33 cellular contexts compared by ENCODE assay signal in the genomic region with DNA sequence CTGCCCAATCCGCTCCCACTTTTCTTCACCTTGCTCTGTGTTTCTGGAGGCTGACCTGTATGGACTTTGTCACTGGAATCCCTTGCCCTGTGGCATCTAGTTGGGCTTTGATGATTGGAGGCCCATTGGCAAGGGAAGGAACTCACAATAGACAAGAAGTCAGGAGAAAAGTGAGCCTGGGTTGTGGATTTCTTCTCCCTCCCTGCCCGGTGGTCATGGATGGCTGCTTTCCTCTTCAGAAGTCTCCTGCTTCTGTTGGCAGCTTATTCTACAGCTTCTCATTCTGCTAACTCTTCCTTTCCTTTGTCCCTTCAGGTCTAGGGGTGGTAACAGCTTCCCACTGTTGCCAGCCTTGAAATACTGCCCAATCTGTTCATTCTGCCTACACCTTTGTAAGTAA. TPM values are rescaled to one million over a fixed set of nuclear protein-coding genes. Genes with fewer than 3 reads are reported as not detected.
"Had no signal": no experiment of that assay in that cellular context is flagged by ENCODE, and none has a peak within 500 bp of the region (broad histone marks: within the 10 kb centered on the region; RNA-seq: fewer than 3 reads in every experiment).

No MANE protein-coding gene starts in this region.

- H3K27ac ChIP-seq: ascending aorta, breast epithelium, cardiac muscle cell, colonic mucosa, epithelial cell of prostate, gastroesophageal sphincter had no signal

- H3K9me3 ChIP-seq: ascending aorta, colonic mucosa, esophagus squamous epithelium had no signal

- H3K27me3 ChIP-seq: ascending aorta, breast epithelium, cardiac muscle cell, colonic mucosa, esophagus squamous epithelium, gastroesophageal sphincter had no signal

- DNase-seq: activated CD4-positive, alpha-beta memory T cell treated with anti-CD3 and anti-CD28 coated beads, Interleukin-2, amount 10 ng/mL, durations not matched to agents 7 days and 5 days; activated CD4-positive, alpha-beta T cell treated with anti-CD3 and anti-CD28 coated beads for 36 hours; activated CD4-positive, alpha-beta T cell treated with anti-CD3 and anti-CD28 coated beads, Interleukin-2, amount 10 ng/mL, durations not matched to agents 7 days and 5 days; activated CD4-positive, alpha-beta T cell treated with anti-CD3 and anti-CD28 coated beads, Interleukin-2, amount 50 U/mL, for 4 hours; activated CD4-positive, CD25-positive, alpha-beta regulatory T cell; activated CD4-positive, CD25-positive, alpha-beta regulatory T cell treated with anti-CD3 and anti-CD28 coated beads, Interleukin-2, amount 50 U/mL, for 72 hours; activated CD8-positive, alpha-beta memory T cell treated with anti-CD3 and anti-CD28 coated beads, Interleukin-2, amount 50 U/mL, for 48 hours; activated gamma-delta T cell; activated naive CD4-positive, alpha-beta T cell; activated naive CD4-positive, alpha-beta T cell treated with anti-CD3 and anti-CD28 coated beads, Interleukin-2, amount 10 ng/mL, durations not matched to agents 7 days and 5 days; activated naive CD8-positive, alpha-beta T cell treated with anti-CD3 and anti-CD28 coated beads, Interleukin-2, amount 10 ng/mL, durations not matched to agents 7 days and 5 days; activated T-cell treated with anti-CD3 and anti-CD28 coated beads for 4 hours; activated T-cell treated with anti-CD3 and anti-CD28 coated beads, Interleukin-2, amount 50 U/mL, for 24 hours; activated T-cell treated with anti-CD3 and anti-CD28 coated beads, Interleukin-2, amount 50 U/mL, for 72 hours; central memory CD4-positive, alpha-beta T cell; cerebellar nuclear complex; colonic mucosa; effector CD8-positive, alpha-beta T cell; esophagus squamous epithelium; foreskin melanocyte; T-helper 2 cell had no signal

- H3K4me3 ChIP-seq: ascending aorta, breast epithelium, cardiac muscle cell, colonic mucosa, esophagus squamous epithelium, gastroesophageal sphincter had no signal

- H3K36me3 ChIP-seq: ascending aorta, breast epithelium, cardiac muscle cell, colonic mucosa, esophagus squamous epithelium, gastroesophageal sphincter had no signal

- H3K4me1 ChIP-seq: breast epithelium, colonic mucosa had no signal

- ATAC-seq: activated CD4-positive, alpha-beta T cell treated with anti-CD3 and anti-CD28 coated beads for 36 hours; activated naive CD4-positive, alpha-beta T cell treated with anti-CD3 and anti-CD28 coated beads, Interleukin-2, amount 50 U/mL, for 72 hours; activated T-cell treated with anti-CD3 and anti-CD28 coated beads, Interleukin-2, amount 50 U/mL, for 72 hours; gastroesophageal sphincter had no signal

RNA-seq across cellular contexts. Expression of a gene that starts 13.9 kb away (rescaled TPM):
- total RNA-seq: activated CD4-positive, alpha-beta memory T cell treated with anti-CD3 and anti-CD28 coated beads, Interleukin-2, amount 10 ng/mL, durations not matched to agents 7 days and 5 days; activated CD4-positive, alpha-beta T cell treated with anti-CD3 and anti-CD28 coated beads for 36 hours; activated CD4-positive, alpha-beta T cell treated with anti-CD3 and anti-CD28 coated beads, Interleukin-2, amount 10 ng/mL, durations not matched to agents 7 days and 5 days; activated naive CD4-positive, alpha-beta T cell treated with anti-CD3 and anti-CD28 coated beads, Interleukin-2, amount 50 U/mL, for 72 hours; activated naive CD8-positive, alpha-beta T cell treated with anti-CD3 and anti-CD28 coated beads, Interleukin-2, amount 10 ng/mL, durations not matched to agents 7 days and 5 days; activated T-cell treated with anti-CD3 and anti-CD28 coated beads, Interleukin-2, amount 50 U/mL, for 72 hours; ascending aorta; breast epithelium; dermis microvascular lymphatic vessel endothelial cell; endothelial cell of umbilical vein; fibroblast of lung; fibroblast of villous mesenchyme; glomerular endothelial cell; T-helper 1 cell treated with Interleukin-12 subunit alpha and Interleukin-12 subunit beta and Interleukin-4 antibody, amounts not matched to agents 30 ng/mL and 1 ng/mL, for 36 hours had no signal
- polyA plus RNA-seq: endothelial cell of umbilical vein, fibroblast of lung had no signal
